Comparison of ENCODE assay signal across 8 cellular contexts in the genomic region with DNA sequence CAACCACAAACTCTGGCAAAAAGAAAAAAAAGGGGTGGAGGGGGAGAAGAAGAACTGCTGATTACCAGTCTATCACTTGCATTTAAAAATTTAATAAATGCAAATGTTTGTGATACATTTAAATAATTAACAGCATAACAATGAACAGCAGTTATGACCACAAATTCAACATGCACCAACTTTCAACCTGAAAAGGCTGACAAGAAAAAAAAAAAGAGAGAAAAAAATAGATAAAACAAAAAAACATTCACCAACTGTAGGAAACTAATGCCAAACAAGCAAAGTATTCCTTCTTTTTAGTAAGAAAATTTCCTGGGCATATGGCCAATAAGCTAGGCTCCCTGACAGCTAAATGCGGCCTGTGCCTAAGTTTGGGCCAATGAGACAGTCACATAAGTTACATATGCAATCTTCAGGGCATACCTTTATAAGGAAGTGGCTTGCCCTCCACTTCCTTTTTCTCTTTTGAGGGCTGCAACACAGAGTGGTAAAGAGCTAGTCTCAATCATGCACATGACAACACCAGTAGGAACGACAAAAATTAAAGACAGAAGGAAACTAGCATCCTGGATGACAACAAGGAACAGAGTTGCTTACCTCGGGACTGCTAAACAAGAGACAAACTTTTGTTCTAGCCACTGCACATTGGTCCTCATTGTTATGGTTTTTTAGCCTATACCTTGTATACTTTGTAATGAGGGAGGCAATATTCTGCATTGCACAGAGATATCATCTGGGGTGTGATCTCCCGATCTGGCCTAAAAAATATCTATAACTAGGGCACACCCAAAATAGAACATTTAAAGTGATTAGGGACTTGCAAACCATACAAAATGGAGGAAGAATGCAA. TPM values are rescaled to one million over a fixed set of nuclear protein-coding genes. Genes with fewer than 3 reads are reported as not detected.
DNase-seq lines count a peak whose midpoint lies in the region; ATAC-seq lines count a peak whose summit lies in the region.

No MANE protein-coding gene starts in this region.

- H3K4me3 Mint-ChIP-seq in IgD-negative memory B cell: peak overlapping the region in 2 of 4 donors; percentile 4 to 33

- ATAC-seq in GM21529 (IDR thresholded peaks at IDR 0.05; ENCODE audit: unreplicated experiment): peak; percentile 78

- H3K4me1 Mint-ChIP-seq in IgD-negative memory B cell: peaks cover 21 to 27% (median 26%) of the 10 kb centered on the region in 3 donors

- H3K27me3 Mint-ChIP-seq in IgD-negative memory B cell: no peaks in the 10 kb centered on the region

- no peaks in the 10 kb centered on the region for H3K9me3 Mint-ChIP-seq in IgD-negative memory B cell

- no peaks in the 10 kb centered on the region for H3K36me3 Mint-ChIP-seq in IgD-negative memory B cell

- H3K27ac Mint-ChIP-seq in IgD-negative memory B cell: peak overlapping the region; percentile 0 to 88 (median 9)

- peak; percentile 40 for DNase-seq in activated CD4-positive, alpha-beta T cell treated with anti-CD3 and anti-CD28 coated beads for 48 hours
- peak; percentile 10 for DNase-seq in foreskin melanocyte
- DNase-seq in stimulated activated CD4-positive, alpha-beta T cell treated with anti-CD3 and anti-CD28 coated beads, TNF-alpha, amount 100 ng/mL, for 48 hours (ENCODE audit: low read depth in 3 of 3): peak in 2 of 3 donors; percentile 2 to 19
- DNase-seq in NCI-H1105 treated with DMSO at 0.1 percent for 48 hours (lab: John Stamatoyannopoulos, UW): no peak
- DNase-seq in NCI-H2196 (lab: John Stamatoyannopoulos, UW; ENCODE audit: unreplicated experiment): no peak

- H3K4me3 ChIP-seq in GM08714 (ENCODE audit: low read length): peak overlapping the region; percentile 15; the same call in 1 of the 2 replicates

RNA-seq across cellular contexts. Expression of a gene that starts 24.2 kb away (rescaled TPM):
- 16.7 TPM for polyA plus RNA-seq in IgD-negative memory B cell

RNA-seq across cellular contexts. Expression of a gene that starts 28.8 kb away (rescaled TPM):
- 36.6 TPM for polyA plus RNA-seq in IgD-negative memory B cell

Comparison
In these comparisons a context has a peak if more than half of its experiments do, and no peak if none do; other contexts are left out.
1. DNase-seq: peak in activated CD4-positive, alpha-beta T cell treated with anti-CD3 and anti-CD28 coated beads for 48 hours (single experiment), foreskin melanocyte (single experiment) and stimulated activated CD4-positive, alpha-beta T cell treated with anti-CD3 and anti-CD28 coated beads, TNF-alpha, amount 100 ng/mL, for 48 hours (2 of 3); none in NCI-H1105 treated with DMSO at 0.1 percent for 48 hours (single experiment) and NCI-H2196 (single experiment).